In the genomic region with DNA sequence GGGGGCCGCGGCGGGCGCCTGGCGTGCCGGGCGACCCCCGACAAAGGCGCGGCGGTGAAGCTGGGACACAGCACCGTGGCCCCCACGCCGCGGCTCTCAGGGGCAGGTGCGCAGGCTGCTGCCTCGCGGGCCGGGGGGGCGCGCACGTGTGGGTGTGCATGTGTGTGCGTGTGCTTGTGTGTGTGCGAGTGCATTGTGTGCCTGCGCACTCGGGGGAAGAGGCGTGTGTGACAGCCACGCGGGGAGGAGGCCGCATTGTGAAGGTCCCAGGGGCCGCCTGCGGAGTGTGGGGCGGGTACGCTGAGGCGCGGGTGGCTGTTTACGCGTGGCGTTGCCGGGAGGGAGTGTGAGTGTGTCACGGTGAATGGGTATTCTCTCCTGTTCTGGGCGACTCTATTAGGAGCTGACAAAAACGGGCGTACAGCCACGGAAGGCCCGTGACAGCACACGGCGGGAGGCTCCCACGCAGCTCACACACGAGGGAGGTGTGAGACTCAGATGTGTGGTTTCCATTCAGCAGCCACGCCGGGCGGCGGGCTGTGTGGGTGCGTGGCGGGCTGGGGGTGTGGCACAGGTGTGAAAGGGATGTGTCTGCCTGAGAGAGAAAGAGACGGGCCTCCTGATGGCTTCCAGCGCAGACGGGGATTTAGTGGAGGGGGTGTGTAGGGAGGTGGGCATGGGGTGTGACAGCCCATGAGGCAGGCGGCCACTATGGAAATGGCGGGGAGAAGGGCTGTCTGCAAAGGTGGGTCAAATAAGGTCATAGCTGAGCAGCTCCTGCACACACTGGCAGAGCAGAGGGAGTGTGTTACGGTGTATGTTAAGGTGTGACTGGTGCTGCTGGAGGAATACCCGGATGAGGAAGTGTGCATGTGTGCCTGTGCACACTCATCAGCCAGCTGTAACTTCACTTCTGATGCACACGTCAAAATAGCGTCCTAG, we compare ENCODE assay signal across 8 cellular contexts. TPM values are rescaled to one million over a fixed set of nuclear protein-coding genes. Genes with fewer than 3 reads are reported as not detected.
DNase-seq lines count a peak whose midpoint lies in the region; ATAC-seq and TF ChIP-seq lines count a peak whose summit lies in the region.

No MANE protein-coding gene starts in this region.

- no peaks in the 10 kb centered on the region for H3K36me3 Mint-ChIP-seq in chondrocyte (ENCODE audit: low read depth)

- H4K20me1 ChIP-seq in BLaER1 treated with 17β-estradiol and CSF1 and Interleukin-3, amounts not matched to agents 10 nM and 100 nM = peaks cover 0 to 12% (median 0%) of the 10 kb centered on the region in 11 experiments; a peak in 1 of 22 replicates

- H3K27me3 ChIP-seq in BLaER1 treated with 17β-estradiol and CSF1 and Interleukin-3, amounts not matched to agents 10 nM and 100 nM = peaks cover 26 to 43% (median 36%) of the 10 kb centered on the region in 11 experiments
- H3K27me3 ChIP-seq in mucosa of stomach (ENCODE audit: control insufficient read depth, insufficient read depth, low read length) (peaks cover 12% of the 10 kb centered on the region), stomach smooth muscle (ENCODE audit: control insufficient read depth in 1 of 2, insufficient read depth in 2 of 2, low read length in 2 of 2) (peaks cover 0 to 5% of the 10 kb centered on the region in 2 donors)

- peak overlapping the region; percentile 49 to 69 (median 62) for H3K4me3 ChIP-seq in BLaER1 treated with 17β-estradiol and CSF1 and Interleukin-3, amounts not matched to agents 10 nM and 100 nM
- H3K4me3 ChIP-seq in mucosa of stomach (ENCODE audit: low read length) (peak overlapping the region; percentile 31), stomach smooth muscle (ENCODE audit: low read length in 2 of 2) (peak overlapping the region; percentile 59 to 76)

- peak overlapping the region; percentile 67 for H3K4me3 Mint-ChIP-seq in chondrocyte (ENCODE audit: unreplicated experiment)

- H3K9ac ChIP-seq in BLaER1 treated with 17β-estradiol and CSF1 and Interleukin-3, amounts not matched to agents 10 nM and 100 nM = peak overlapping the region in 9 of 11 experiments; percentile 37 to 77 (median 63); a peak in 17 of 22 replicates
- H3K9ac ChIP-seq in mucosa of stomach (ENCODE audit: low read length) (peak overlapping the region; percentile 43), stomach smooth muscle (ENCODE audit: low read length in 2 of 2) (peak overlapping the region in 1 of 2 donors; percentile 44)

- H3K4me2 ChIP-seq in BLaER1 treated with 17β-estradiol and CSF1 and Interleukin-3, amounts not matched to agents 10 nM and 100 nM = peak overlapping the region; percentile 78 to 94 (median 85)

- H3K9me3 ChIP-seq in BLaER1 treated with 17β-estradiol and CSF1 and Interleukin-3, amounts not matched to agents 10 nM and 100 nM (replicated peaks in 1 of 11) = no peaks in the 10 kb centered on the region
- no peaks in the 10 kb centered on the region for H3K9me3 ChIP-seq in mucosa of stomach (ENCODE audit: control insufficient read depth, low read length)
- H3K9me3 ChIP-seq in stomach smooth muscle (ENCODE audit: control insufficient read depth in 2 of 2, low read length in 2 of 2) = no peaks in the 10 kb centered on the region

- H3K27ac ChIP-seq in BLaER1 treated with 17β-estradiol and CSF1 and Interleukin-3, amounts not matched to agents 10 nM and 100 nM = peak overlapping the region in 5 of 11 experiments; percentile 17 to 45 (median 30); a peak in 5 of 22 replicates
- H3K27ac ChIP-seq in stomach smooth muscle (ENCODE audit: low read length) = no peak overlapping the region

- no peaks in the 10 kb centered on the region for H3K36me3 ChIP-seq in BLaER1 treated with 17β-estradiol and CSF1 and Interleukin-3, amounts not matched to agents 10 nM and 100 nM
- H3K36me3 ChIP-seq in mucosa of stomach (ENCODE audit: control insufficient read depth, insufficient read depth, low read length) = no peaks in the 10 kb centered on the region
- no peaks in the 10 kb centered on the region for H3K36me3 ChIP-seq in stomach smooth muscle (ENCODE audit: control insufficient read depth in 2 of 2, insufficient read depth in 2 of 2, low read length in 2 of 2)

- no peak overlapping the region for H3K27ac Mint-ChIP-seq in chondrocyte (ENCODE audit: unreplicated experiment)

- peaks cover 3% of the 10 kb centered on the region for H3K27me3 Mint-ChIP-seq in chondrocyte (ENCODE audit: low read depth)

- peaks cover 0 to 32% (median 20%) of the 10 kb centered on the region in 10 experiments; a peak in 18 of 20 replicates for H3K4me1 ChIP-seq in BLaER1 treated with 17β-estradiol and CSF1 and Interleukin-3, amounts not matched to agents 10 nM and 100 nM
- H3K4me1 ChIP-seq in mucosa of stomach (ENCODE audit: control insufficient read depth, insufficient read depth, low read length) (peaks cover 12% of the 10 kb centered on the region), stomach smooth muscle (ENCODE audit: control insufficient read depth, insufficient read depth, low read length) (peaks cover 12% of the 10 kb centered on the region)

- TF ChIP-seq CTCF in chondrocyte (IDR thresholded peaks at IDR 0.05) = no peak

- peak; percentile 5 for ATAC-seq in HG02610 (IDR thresholded peaks at IDR 0.05; ENCODE audit: unreplicated experiment)
- no peak for ATAC-seq in HG03460 (IDR thresholded peaks at IDR 0.05; ENCODE audit: unreplicated experiment)
- ATAC-seq in HG02870 (IDR thresholded peaks at IDR 0.05; ENCODE audit: unreplicated experiment) = no peak

- no peaks in the 10 kb centered on the region for H3K9me3 Mint-ChIP-seq in chondrocyte (ENCODE audit: low read depth)

- DNase-seq in T-helper 9 cell (peak; percentile 17), chondrocyte (ENCODE audit: low spot score) (no peak)

- H3K4me1 Mint-ChIP-seq in chondrocyte (ENCODE audit: low read depth) = peaks cover 12% of the 10 kb centered on the region

RNA-seq across cellular contexts. Expression of a gene that starts 0.7 kb away (rescaled TPM):
- total RNA-seq in chondrocyte = 4.3 to 10.8 TPM (median 10.7 TPM) in 3 replicates

RNA-seq across cellular contexts. Expression of a gene that starts 31.5 kb away (rescaled TPM):
- 14.6 to 29.0 TPM (median 15.1 TPM) in 3 replicates for total RNA-seq in chondrocyte

RNA-seq across cellular contexts. Expression of a gene that starts 39.2 kb away (rescaled TPM):
- total RNA-seq in chondrocyte = 32.5 to 40.3 TPM (median 37.2 TPM) in 3 replicates

RNA-seq across cellular contexts. Expression of a gene that starts 43.0 kb away (rescaled TPM):
- 18.1 to 27.2 TPM (median 26.7 TPM) in 3 replicates for total RNA-seq in chondrocyte
